ENCODE assay signal across 14 cellular contexts in genomic region chr1:35852241-35852640, GRCh38. TPM values are rescaled to one million over a fixed set of nuclear protein-coding genes. Genes with fewer than 3 reads are reported as not detected.
DNase-seq lines count a peak whose midpoint lies in the region; ATAC-seq and TF ChIP-seq lines count a peak whose summit lies in the region.
"Had no signal": no experiment of that assay in that cellular context is flagged by ENCODE, and none has a peak within 500 bp of the region (broad histone marks: within the 10 kb centered on the region; RNA-seq: fewer than 3 reads in every experiment).

No MANE protein-coding gene starts in this region.

- no peaks in the 10 kb centered on the region for H3K9me3 ChIP-seq in right atrium auricular region
- H3K9me3 ChIP-seq in hepatocyte (ENCODE audit: low read depth): no peaks in the 10 kb centered on the region
- H3K9me3 ChIP-seq in skeletal muscle tissue (ENCODE audit: control insufficient read depth in 3 of 3, low read length in 3 of 3): no peaks in the 10 kb centered on the region
- no peaks in the 10 kb centered on the region for H3K9me3 ChIP-seq in tibial nerve

- intact Hi-C loops in Right ventricle myocardium superior (cut with DNase I): no loop called here

- TF ChIP-seq CTCF in right atrium auricular region (IDR thresholded peaks at IDR 0.05): no peak
- TF ChIP-seq CTCF in hepatocyte (IDR thresholded peaks at IDR 0.05; ENCODE audit: poor library complexity): no peak
- TF ChIP-seq CTCF in tibial nerve (IDR thresholded peaks at IDR 0.05): no peak

- no peaks in the 10 kb centered on the region for H3K9me3 Mint-ChIP-seq in stimulated activated naive CD8-positive, alpha-beta T cell treated with anti-CD3 and anti-CD28 coated beads, Interleukin-15, amount 100 ng/mL, for 72 hours
- H3K9me3 Mint-ChIP-seq: CD14-positive monocyte had no signal

- H3K4me3 ChIP-seq in right atrium auricular region (no peak overlapping the region), hepatocyte (no peak overlapping the region), skeletal muscle tissue (ENCODE audit: low read length in 3 of 3) (no peak overlapping the region), tibial nerve (no peak overlapping the region)
- H3K4me3 ChIP-seq: GM23248, PC-9 had no signal

- H3K27ac ChIP-seq in right atrium auricular region (peak overlapping the region; percentile 49 to 85), hepatocyte (peak overlapping the region; percentile 52), skeletal muscle tissue (ENCODE audit: low read depth, low read length) (peak overlapping the region; percentile 48), tibial nerve (peak overlapping the region in 1 of 4 donors; percentile 17)
- H3K27ac ChIP-seq: GM23248, PC-9 had no signal

- H3K9ac ChIP-seq in skeletal muscle tissue (ENCODE audit: low read depth in 1 of 3, low read length in 3 of 3): peak overlapping the region in 1 of 3 donors; percentile 26
- H3K9ac ChIP-seq: GM23248 had no signal

- no peak for ATAC-seq in Right ventricle myocardium superior (ENCODE audit: poor library complexity)
- no peak for ATAC-seq in stimulated activated naive CD8-positive, alpha-beta T cell treated with anti-CD3 and anti-CD28 coated beads, Interleukin-15, amount 100 ng/mL, for 72 hours

- no peaks in the 10 kb centered on the region for H3K27me3 Mint-ChIP-seq in stimulated activated naive CD8-positive, alpha-beta T cell treated with anti-CD3 and anti-CD28 coated beads, Interleukin-15, amount 100 ng/mL, for 72 hours

- H3K4me1 ChIP-seq in right atrium auricular region: peaks cover 0 to 18% of the 10 kb centered on the region in 2 donors
- H3K4me1 ChIP-seq in hepatocyte (ENCODE audit: insufficient read depth): peaks cover 12% of the 10 kb centered on the region
- peaks cover 7 to 25% (median 21%) of the 10 kb centered on the region in 3 donors for H3K4me1 ChIP-seq in skeletal muscle tissue (ENCODE audit: control insufficient read depth in 3 of 3, insufficient read depth in 3 of 3, low read length in 3 of 3)
- H3K4me1 ChIP-seq in tibial nerve: peaks cover 0 to 15% (median 7%) of the 10 kb centered on the region in 4 donors

- H3K4me2 ChIP-seq in hepatocyte: peak overlapping the region; percentile 21
- H3K4me2 ChIP-seq: PC-9 had no signal

- H4K20me1 ChIP-seq in hepatocyte (ENCODE audit: insufficient read depth, poor library complexity, severe bottlenecking): no peaks in the 10 kb centered on the region

- no peaks in the 10 kb centered on the region for H3K9me2 ChIP-seq in hepatocyte (replicated peaks; ENCODE audit: insufficient read depth)

- DNase-seq in right atrium auricular region (ENCODE audit: low spot score) (no peak), Right ventricle myocardium superior (no peak), hepatocyte (ENCODE audit: low spot score) (no peak), tibial nerve (ENCODE audit: low spot score in 2 of 2) (no peak), GF-D8 (lab: John Stamatoyannopoulos, UW) (no peak)
- no peak for DNase-seq in stimulated activated naive CD8-positive, alpha-beta T cell treated with anti-CD3 and anti-CD28 coated beads, Interleukin-15, amount 100 ng/mL, for 72 hours
- DNase-seq: COR-L47, DMS53, GM23248, NCI-H345, NCI-H526 treated with DMSO at 0.1 percent for 48 hours, PC-9 had no signal

- H3K36me3 ChIP-seq in right atrium auricular region (peaks cover 29% of the 10 kb centered on the region), hepatocyte (replicated peaks; ENCODE audit: insufficient read depth, low read depth) (no peaks in the 10 kb centered on the region), skeletal muscle tissue (ENCODE audit: control insufficient read depth in 3 of 3, insufficient read depth in 3 of 3, low read length in 3 of 3) (peaks cover 11 to 24% (median 15%) of the 10 kb centered on the region in 3 donors), tibial nerve (peaks cover 0 to 66% (median 2%) of the 10 kb centered on the region in 3 donors)

- no peak overlapping the region for H3K4me3 Mint-ChIP-seq in stimulated activated naive CD8-positive, alpha-beta T cell treated with anti-CD3 and anti-CD28 coated beads, Interleukin-15, amount 100 ng/mL, for 72 hours
- H3K4me3 Mint-ChIP-seq: CD14-positive monocyte had no signal

- 36% methylated on average over 2 of the region's 2 CpGs for WGBS in hepatocyte (ENCODE audit: low lambda C conversion rate, missing lambda C conversion rate)
- 46 to 47% methylated on average over 2 of the region's 2 CpGs for WGBS in tibial nerve, 2 donors

- H3K27me3 ChIP-seq in right atrium auricular region: no peaks in the 10 kb centered on the region
- no peaks in the 10 kb centered on the region for H3K27me3 ChIP-seq in hepatocyte
- H3K27me3 ChIP-seq in skeletal muscle tissue (ENCODE audit: control insufficient read depth in 3 of 3, insufficient read depth in 3 of 3, low read length in 3 of 3): no peaks in the 10 kb centered on the region
- H3K27me3 ChIP-seq in tibial nerve: no peaks in the 10 kb centered on the region

- H3K27ac Mint-ChIP-seq in stimulated activated naive CD8-positive, alpha-beta T cell treated with anti-CD3 and anti-CD28 coated beads, Interleukin-15, amount 100 ng/mL, for 72 hours: no peak overlapping the region

- TF ChIP-seq EP300 in tibial nerve (IDR thresholded peaks at IDR 0.05): no peak

- H2AFZ ChIP-seq in hepatocyte: no peak overlapping the region
- H2AFZ ChIP-seq: GM23248, PC-9 had no signal

- no peaks in the 10 kb centered on the region for H3K4me1 Mint-ChIP-seq in stimulated activated naive CD8-positive, alpha-beta T cell treated with anti-CD3 and anti-CD28 coated beads, Interleukin-15, amount 100 ng/mL, for 72 hours

- no peaks in the 10 kb centered on the region for H3K79me2 ChIP-seq in hepatocyte

- no peak for TF ChIP-seq POLR2A in tibial nerve (IDR thresholded peaks at IDR 0.05)

RNA-seq across cellular contexts. Expression of gene AGO1, which starts 30.8 kb away (rescaled TPM):
- total RNA-seq in right atrium auricular region (10 to 100 TPM; 20.3 to 22.1 TPM), Right ventricle myocardium superior (17.5 TPM), hepatocyte (17.8 and 22.2 TPM in 2 replicates), skeletal muscle tissue (5.7 TPM), tibial nerve (10 to 100 TPM in 3 of 4 donors, 1 to 10 TPM in 1; 9.2 to 24.0 (median 20.1) TPM)
- 7.6 and 8.6 TPM in 2 replicates for polyA plus RNA-seq in hepatocyte

RNA-seq across cellular contexts. Expression of gene AGO4, which starts 44.4 kb away (rescaled TPM):
- 10 to 100 TPM; 15.7 to 16.4 TPM for total RNA-seq in right atrium auricular region
- 20.2 TPM for total RNA-seq in Right ventricle myocardium superior
- total RNA-seq in hepatocyte: 8.3 and 12.4 TPM in 2 replicates
- polyA plus RNA-seq in hepatocyte: 3.7 and 5.2 TPM in 2 replicates
- 17.7 TPM for total RNA-seq in skeletal muscle tissue
- total RNA-seq in tibial nerve: 10 to 100 TPM; 11.5 to 16.3 (median 13.9) TPM
